20 cellular contexts compared by ENCODE assay signal in genomic region chr1:59011663-59012062, GRCh38.
DNase-seq lines count a peak whose midpoint lies in the region; ATAC-seq, FAIRE-seq and TF ChIP-seq lines count a peak whose summit lies in the region.
"Had no signal": no experiment of that assay in that cellular context is flagged by ENCODE, and none has a peak within 500 bp of the region (broad histone marks: within the 10 kb centered on the region; RNA-seq: fewer than 3 reads in every experiment).

No MANE protein-coding gene starts in this region.

- TF ChIP-seq RAD21 in GM12878 (IDR thresholded peaks at IDR 0.05; ENCODE audit: insufficient read depth, low read depth, low read length): no peak

- no peak overlapping the region for H3K27ac Mint-ChIP-seq in neural progenitor cell
- H3K27ac Mint-ChIP-seq in stimulated activated memory B cell treated with anti-CD40 and anti-IgM and Interleukin-4, amounts not matched to agents 10 μg/mL and 1 μg/mL and 100 μg/mL, for 72 hours: peak overlapping the region; percentile 71

- WGBS in GM12878 (ENCODE audit: insufficient coverage, insufficient replicate concordance, low lambda C conversion rate, missing lambda C conversion rate): 53% methylated on average over 3 of the region's 3 CpGs

- TF ChIP-seq EP300 in GM12878 (IDR thresholded peaks at IDR 0.05; ENCODE audit: borderline replicate concordance in 1 of 2, control insufficient read depth in 1 of 2, low read depth in 2 of 2, low read length in 2 of 2): no peak

- no TSS peak for BruUV-seq in GM12878 (replicated peaks; lab: Mats Ljungman, UMichigan)

- H3K9ac ChIP-seq in GM12878 (ENCODE audit: control insufficient read depth, insufficient read depth, low read length) (no peak overlapping the region), neural progenitor cell (no peak overlapping the region)
- H3K9ac ChIP-seq: GM23248 had no signal

- no peaks in the 10 kb centered on the region for H3K27me3 ChIP-seq in GM12878 (replicated peaks in 1 of 2; ENCODE audit: control insufficient read depth in 2 of 2, insufficient read depth in 2 of 2, low read length in 1 of 2)
- peaks cover 67% of the 10 kb centered on the region for H3K27me3 ChIP-seq in neural progenitor cell
- no peaks in the 10 kb centered on the region for H3K27me3 ChIP-seq in left lung
- H3K27me3 ChIP-seq: SJCRH30 had no signal

- intact Hi-C loops in GM12878 (cut with micrococcal nuclease; ENCODE audit: unreplicated experiment) (loop anchor here (10.0 kb wide), 1 partner anchor 133 kb away; no protein-coding TSS in a partner anchor), left lung (cut with DNase I) (no loop called here)

- H3K79me2 ChIP-seq in GM12878 (ENCODE audit: control insufficient read depth, insufficient read depth, low read length): no peaks in the 10 kb centered on the region
- no peaks in the 10 kb centered on the region for H3K79me2 ChIP-seq in neural progenitor cell (ENCODE audit: low read depth)

- no peak for DNase-seq in GM19239 (ENCODE audit: insufficient read length, low spot score)
- DNase-seq in GM12878 (ENCODE audit: low read depth, low spot score): no peak
- no peak for DNase-seq in neural progenitor cell (ENCODE audit: low spot score)
- no peak for DNase-seq in DMS114 treated with DMSO at 0.1 percent for 48 hours (lab: John Stamatoyannopoulos, UW; ENCODE audit: unreplicated experiment)
- DNase-seq in globus pallidus (ENCODE audit: low spot score): no peak
- no peak for DNase-seq in left lung
- no peak for DNase-seq in GM20000 (ENCODE audit: low spot score)
- DNase-seq: C1 segment of cervical spinal cord, GM23248, Karpas-422, NCI-H1048, NCI-H1436 treated with DMSO at 0.1 percent for 48 hours, NCI-H2029, NCI-H2171, NCI-H526, PC-9, SJCRH30 had no signal

- no peak overlapping the region for H3K27ac ChIP-seq in GM12878 (ENCODE audit: control insufficient read depth, insufficient read depth)
- no peak overlapping the region for H3K27ac ChIP-seq in neural progenitor cell
- no peak overlapping the region for H3K27ac ChIP-seq in left lung
- H3K27ac ChIP-seq: GM23248, PC-9, SJCRH30 had no signal

- no peaks in the 10 kb centered on the region for H3K9me3 Mint-ChIP-seq in neural progenitor cell
- H3K9me3 Mint-ChIP-seq in stimulated activated memory B cell treated with anti-CD40 and anti-IgM and Interleukin-4, amounts not matched to agents 10 μg/mL and 1 μg/mL and 100 μg/mL, for 72 hours: no peaks in the 10 kb centered on the region
- H3K9me3 Mint-ChIP-seq: IgD-negative memory B cell had no signal

- no peak for TF ChIP-seq POLR2A in GM12878 (IDR thresholded peaks at IDR 0.05; ENCODE audit: low read depth, low read length)

- SMC1A ChIA-PET in GM12878 (lab: Charles Lee; ENCODE audit: uncharacterized antibody, unreplicated experiment): interaction anchor here (0.8 to 6.4 kb wide), 13 partner anchors 7 to 687 kb away, joined by 3 to 61 read pairs (median 5); partner anchors contain the start of gene JUN

- CTCF ChIA-PET in GM12878 (lab: Yijun Ruan, JAX): interaction anchor here (1.0 to 2.2 kb wide), 5 partner anchors 10 to 687 kb away, joined by 3 to 7 read pairs (median 4); no protein-coding TSS in a partner anchor

- H4K20me1 ChIP-seq in GM12878 (ENCODE audit: control insufficient read depth, insufficient read depth) (no peaks in the 10 kb centered on the region), neural progenitor cell (ENCODE audit: low read depth) (no peaks in the 10 kb centered on the region)

- no peaks in the 10 kb centered on the region for H3K36me3 ChIP-seq in GM12878 (ENCODE audit: control insufficient read depth in 2 of 2, insufficient read depth in 2 of 2, low read length in 1 of 2)
- H3K36me3 ChIP-seq in neural progenitor cell: no peaks in the 10 kb centered on the region
- H3K36me3 ChIP-seq in left lung: no peaks in the 10 kb centered on the region
- H3K36me3 ChIP-seq: SJCRH30 had no signal

- H3F3A ChIP-seq in neural progenitor cell (ENCODE audit: low read depth): peaks cover 8% of the 10 kb centered on the region

- RAD21 ChIA-PET in GM12878 (lab: Charles Lee; ENCODE audit: unreplicated experiment): interaction anchor here (1.0 to 2.9 kb wide), 8 partner anchors 10 to 687 kb away, joined by 4 to 34 read pairs (median 8); no protein-coding TSS in a partner anchor

- POLR2A ChIA-PET in GM12878 (lab: Charles Lee): interaction anchor here (0.5 to 3.1 kb wide), 2 partner anchors 9 to 14 kb away, joined by 3 to 14 read pairs; no protein-coding TSS in a partner anchor

- in situ Hi-C loops in GM12878 (cut with MboI): no loop called here

- no peak for TF ChIP-seq CTCF in GM12878 (IDR thresholded peaks at IDR 0.05 in 2 of 3, conservative IDR thresholded peaks at IDR 0.05 in 1 of 3; ENCODE audit: control insufficient read depth in 2 of 3, extremely low read depth in 1 of 3, insufficient read depth in 1 of 3, low read depth in 3 of 3, low read length in 3 of 3)
- TF ChIP-seq CTCF in neural progenitor cell (IDR thresholded peaks at IDR 0.05): no peak
- TF ChIP-seq CTCF in left lung (IDR thresholded peaks at IDR 0.05): no peak
- TF ChIP-seq CTCF in GM20000 (IDR thresholded peaks at IDR 0.05; ENCODE audit: extremely low read depth, missing control alignments): no peak

- H3K9me3 ChIP-seq in GM12878 (replicated peaks; ENCODE audit: control insufficient read depth, insufficient read depth, low read length): no peaks in the 10 kb centered on the region
- H3K9me3 ChIP-seq in neural progenitor cell (ENCODE audit: low read depth): no peaks in the 10 kb centered on the region
- H3K9me3 ChIP-seq in left lung: no peaks in the 10 kb centered on the region
- H3K9me3 ChIP-seq: SJCRH30 had no signal

- peaks cover 4% of the 10 kb centered on the region for H3K27me3 Mint-ChIP-seq in neural progenitor cell (ENCODE audit: insufficient read depth, low read depth)
- no peaks in the 10 kb centered on the region for H3K27me3 Mint-ChIP-seq in stimulated activated memory B cell treated with anti-CD40 and anti-IgM and Interleukin-4, amounts not matched to agents 10 μg/mL and 1 μg/mL and 100 μg/mL, for 72 hours
- H3K27me3 Mint-ChIP-seq: IgD-negative memory B cell had no signal

- H3K4me2 ChIP-seq in GM12878 (ENCODE audit: control insufficient read depth, insufficient read depth) (no peak overlapping the region), neural progenitor cell (peak overlapping the region; percentile 14)
- H3K4me2 ChIP-seq: PC-9 had no signal

- H2AFZ ChIP-seq in GM12878 (ENCODE audit: control insufficient read depth, low read depth, low read length): no peak overlapping the region
- no peak overlapping the region for H2AFZ ChIP-seq in neural progenitor cell (replicated peaks)
- H2AFZ ChIP-seq: GM23248, PC-9 had no signal

- peak; percentile 7 for ATAC-seq in GM12878
- ATAC-seq in stimulated activated memory B cell treated with anti-CD40 and anti-IgM and Interleukin-4, amounts not matched to agents 10 μg/mL and 1 μg/mL and 100 μg/mL, for 72 hours: no peak
- ATAC-seq in left lung: no peak

- FAIRE-seq in GM19239 (lab: Jason Lieb, UNC) (peak; percentile 70), GM12878 (lab: Jason Lieb, UNC) (no peak)
- FAIRE-seq: G401.6 had no signal

- H3K4me3 ChIP-seq in GM12878 (no peak overlapping the region), neural progenitor cell (no peak overlapping the region), left lung (no peak overlapping the region)
- H3K4me3 ChIP-seq: GM23248, PC-9, SJCRH30 had no signal

- peaks cover 49% of the 10 kb centered on the region for H3K4me1 Mint-ChIP-seq in neural progenitor cell
- H3K4me1 Mint-ChIP-seq in stimulated activated memory B cell treated with anti-CD40 and anti-IgM and Interleukin-4, amounts not matched to agents 10 μg/mL and 1 μg/mL and 100 μg/mL, for 72 hours: peaks cover 85% of the 10 kb centered on the region

- no peaks in the 10 kb centered on the region for H3K36me3 Mint-ChIP-seq in neural progenitor cell
- no peaks in the 10 kb centered on the region for H3K36me3 Mint-ChIP-seq in stimulated activated memory B cell treated with anti-CD40 and anti-IgM and Interleukin-4, amounts not matched to agents 10 μg/mL and 1 μg/mL and 100 μg/mL, for 72 hours
- H3K36me3 Mint-ChIP-seq: IgD-negative memory B cell had no signal

- no peak overlapping the region for H3K4me3 Mint-ChIP-seq in neural progenitor cell
- H3K4me3 Mint-ChIP-seq in stimulated activated memory B cell treated with anti-CD40 and anti-IgM and Interleukin-4, amounts not matched to agents 10 μg/mL and 1 μg/mL and 100 μg/mL, for 72 hours: no peak overlapping the region

- peaks cover 59% of the 10 kb centered on the region for H3K4me1 ChIP-seq in GM12878 (ENCODE audit: control insufficient read depth, insufficient read depth, low read length)
- peaks cover 17% of the 10 kb centered on the region for H3K4me1 ChIP-seq in neural progenitor cell
- peaks cover 11 to 36% of the 10 kb centered on the region in 2 donors for H3K4me1 ChIP-seq in left lung

TF ChIP-seq in GM12878, 131 proteins besides CTCF, POLR2A, EP300 and RAD21 (continues in another document):
- TF ChIP-seq RUNX3 (IDR thresholded peaks at IDR 0.05; ENCODE audit: low read length) (peak; percentile 77; the same call in 1 of the 2 replicates), CREM (IDR thresholded peaks at IDR 0.05; ENCODE audit: low read depth) (0 out of 2 replicates have a peak, but pooled peaks have one; percentile 47), NR2F1 (conservative IDR thresholded peaks at IDR 0.05) (0 out of 2 replicates have a peak, but pooled peaks have one; percentile 39), FOXM1 (IDR thresholded peaks at IDR 0.05; ENCODE audit: low read depth, low read length) (peak; percentile 50; the same call in 1 of the 2 replicates), JUNB (IDR thresholded peaks at IDR 0.05) (peak; percentile 33), RCOR1 (conservative IDR thresholded peaks at IDR 0.05; ENCODE audit: low read depth, low read length) (no peak), CREB1 (IDR thresholded peaks at IDR 0.05; ENCODE audit: low read depth) (peak; percentile 70; the same call in 1 of the 2 replicates), KDM1A (IDR thresholded peaks at IDR 0.05; ENCODE audit: borderline replicate concordance) (no peak), HSF1 (IDR thresholded peaks at IDR 0.05; ENCODE audit: low read depth, low read length) (no peak), SUPT20H (IDR thresholded peaks at IDR 0.05; ENCODE audit: borderline replicate concordance, control insufficient read depth, low read depth, low read length) (no peak), ZZZ3 (IDR thresholded peaks at IDR 0.05; ENCODE audit: control insufficient read depth, insufficient read length, low read depth) (no peak)
